1 cellular context compared by ENCODE assay signal in genomic region chr5:115544371-115545064, GRCh38.
TF ChIP-seq lines count a peak whose summit lies in the region.

Gene FEM1C, minus strand, starts transcription at chr5:115544775. Its CDS starts 1,282 bp downstream, at chr5:115543493.

TF ChIP-seq in K562, 482 proteins besides CTCF, POLR2A, EP300 and RAD21 (continued from another document and continues in another):
- 0 out of 2 replicates have a peak, but pooled peaks have one; percentile 30 for TF ChIP-seq E2F5 (CRISPR knock-in tag; IDR thresholded peaks at IDR 0.05)
- TF ChIP-seq ZEB2 (IDR thresholded peaks at IDR 0.05) = no peak
- no peak for TF ChIP-seq DLX4 (CRISPR knock-in tag; IDR thresholded peaks at IDR 0.05)
- TF ChIP-seq PKNOX1 (IDR thresholded peaks at IDR 0.05) = peak; percentile 69
- 0 out of 2 replicates have a peak, but pooled peaks have one; percentile 9 for TF ChIP-seq ZNF232 (CRISPR knock-in tag; IDR thresholded peaks at IDR 0.05)
- peak; percentile 88 for TF ChIP-seq POLR2H (tag; IDR thresholded peaks at IDR 0.05; ENCODE audit: low read depth)
- TF ChIP-seq EGR1 (conservative IDR thresholded peaks at IDR 0.05) = peak; percentile 54; the same call in 1 of the 2 replicates
- TF ChIP-seq ARHGAP35 (IDR thresholded peaks at IDR 0.05; ENCODE audit: partially characterized antibody) = no peak
- 0 out of 4 replicates have a peak, but pooled peaks of 1 of the 2 experiments have one; percentile 18 for TF ChIP-seq MLX (CRISPR knock-in tag; conservative IDR thresholded peaks at IDR 0.05)
- peak; percentile 76 for TF ChIP-seq MAZ (CRISPR knock-in tag; conservative IDR thresholded peaks at IDR 0.05 in 1 of 2, IDR thresholded peaks at IDR 0.05 in 1 of 2)
- no peak for TF ChIP-seq ZHX1 (conservative IDR thresholded peaks at IDR 0.05; ENCODE audit: low read length)
- TF ChIP-seq ATF2 (CRISPR knock-in tag; IDR thresholded peaks at IDR 0.05) = 0 out of 2 replicates have a peak, but pooled peaks have one; percentile 35
- TF ChIP-seq ZBTB17 (CRISPR knock-in tag; IDR thresholded peaks at IDR 0.05) = 0 out of 2 replicates have a peak, but pooled peaks have one; percentile 24
- TF ChIP-seq MNT (conservative IDR thresholded peaks at IDR 0.05) = 0 out of 4 replicates have a peak, but pooled peaks of 1 of the 2 experiments have one; percentile 64
- peak; percentile 35; the same call in 1 of the 2 replicates for TF ChIP-seq ZBTB43 (CRISPR knock-in tag; IDR thresholded peaks at IDR 0.05)
- TF ChIP-seq PRDM10 (IDR thresholded peaks at IDR 0.05; ENCODE audit: partially characterized antibody) = peak; percentile 33
- peak in 1 of 2 experiments; percentile 62; a peak in 2 of 4 replicates for TF ChIP-seq MLLT1 (IDR thresholded peaks at IDR 0.05)
- TF ChIP-seq MITF (IDR thresholded peaks at IDR 0.05) = 0 out of 2 replicates have a peak, but pooled peaks have one; percentile 25
- TF ChIP-seq SUPT5H (IDR thresholded peaks at IDR 0.05) = peak; percentile 88
- peak; percentile 74 for TF ChIP-seq GABPB1 (CRISPR knock-in tag; IDR thresholded peaks at IDR 0.05)
- peak; percentile 86 for TF ChIP-seq HMGN3 (IDR thresholded peaks at IDR 0.05; ENCODE audit: borderline replicate concordance, extremely low read depth, insufficient read length, low read depth, low read length)
- 0 out of 2 replicates have a peak, but pooled peaks have one; percentile 30 for TF ChIP-seq ATF4 (CRISPR knock-in tag; IDR thresholded peaks at IDR 0.05)
- peak; percentile 84; the same call in 1 of the 2 replicates for TF ChIP-seq AFF4 (CRISPR knock-in tag; IDR thresholded peaks at IDR 0.05)
- peak; percentile 83 for TF ChIP-seq TFAP4 (CRISPR knock-in tag; IDR thresholded peaks at IDR 0.05; ENCODE audit: borderline replicate concordance)
- TF ChIP-seq ZNF586 (CRISPR knock-in tag; conservative IDR thresholded peaks at IDR 0.05) = no peak
